ENCODE assay signal across 14 cellular contexts in the genomic region with DNA sequence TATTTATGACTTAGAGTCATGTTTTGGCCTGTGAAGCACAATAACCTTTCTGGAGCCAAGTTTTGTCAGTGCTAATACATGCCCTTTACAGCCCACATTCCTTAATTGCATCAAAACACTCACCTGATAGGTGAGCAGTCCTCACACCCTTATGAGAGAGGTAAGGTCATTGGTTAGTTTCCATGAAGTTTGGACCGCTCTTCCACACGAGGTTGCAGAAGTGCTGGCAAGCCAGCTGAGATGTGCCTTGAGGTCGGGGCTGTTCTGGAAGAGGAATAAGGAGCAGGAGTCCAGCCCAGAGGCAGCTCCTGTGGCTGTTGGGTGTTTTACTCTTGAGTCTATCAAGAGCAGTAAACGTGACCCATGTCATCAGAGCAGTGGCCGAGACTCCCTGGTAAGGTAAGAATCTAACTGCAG.
DNase-seq lines count a peak whose midpoint lies in the region; ATAC-seq and TF ChIP-seq lines count a peak whose summit lies in the region.
"Had no signal": no experiment of that assay in that cellular context is flagged by ENCODE, and none has a peak within 500 bp of the region (broad histone marks: within the 10 kb centered on the region; RNA-seq: fewer than 3 reads in every experiment).

No MANE protein-coding gene starts in this region.

- H3K4me2 ChIP-seq in PC-3 (ENCODE audit: low read length), result peak overlapping the region; percentile 66
- no peak overlapping the region for H3K4me2 ChIP-seq in mesenchymal stem cell (ENCODE audit: low read length, poor library complexity, severe bottlenecking)
- H3K4me2 ChIP-seq: BLaER1 had no signal

- H4K91ac ChIP-seq in mesenchymal stem cell (ENCODE audit: low read length), result no peak overlapping the region

- H3K79me1 ChIP-seq in mesenchymal stem cell (replicated peaks; ENCODE audit: low read length, poor library complexity, severe bottlenecking), result no peaks in the 10 kb centered on the region

- TF ChIP-seq CTCF in PC-3 (conservative IDR thresholded peaks at IDR 0.05; ENCODE audit: low read depth, low read length) (no peak), mucosa of descending colon (IDR thresholded peaks at IDR 0.05) (no peak), suprapubic skin (IDR thresholded peaks at IDR 0.05) (no peak)

- no TSS peak for BruUV-seq in PC-3 (replicated peaks; lab: Mats Ljungman, UMichigan)

- H3K9me2 ChIP-seq in PC-3 (replicated peaks; ENCODE audit: low read length), result no peaks in the 10 kb centered on the region

- no peak overlapping the region for H2BK15ac ChIP-seq in mesenchymal stem cell (ENCODE audit: low read depth, poor library complexity, severe bottlenecking)

- CTCF ChIA-PET in PC-3 (lab: Charles Lee), result no interaction called here

- no peaks in the 10 kb centered on the region for H4K20me1 ChIP-seq in PC-3 (ENCODE audit: low read length)

- no peak overlapping the region for H3K14ac ChIP-seq in mesenchymal stem cell (ENCODE audit: low read length in 2 of 2)

- no peak for TF ChIP-seq EP300 in suprapubic skin (IDR thresholded peaks at IDR 0.05)

- H2BK12ac ChIP-seq in mesenchymal stem cell (ENCODE audit: low read length in 2 of 2), result no peak overlapping the region

- H3K36me3 ChIP-seq in PC-3 (ENCODE audit: low read depth, low read length) (no peaks in the 10 kb centered on the region), duodenal mucosa (ENCODE audit: control insufficient read depth in 1 of 2, insufficient read depth in 2 of 2, low read length in 2 of 2) (peaks cover 14 to 27% of the 10 kb centered on the region in 2 donors), mucosa of descending colon (ENCODE audit: low read depth) (no peaks in the 10 kb centered on the region), suprapubic skin (peaks cover 4% of the 10 kb centered on the region), mesenchymal stem cell (ENCODE audit: control insufficient read depth in 1 of 2, insufficient read depth in 2 of 2, low read depth in 1 of 2, low read length in 2 of 2) (peaks cover 0 to 9% of the 10 kb centered on the region in 2 experiments)

- H3K9me3 ChIP-seq in PC-3 (ENCODE audit: low read length) (no peaks in the 10 kb centered on the region), duodenal mucosa (ENCODE audit: control insufficient read depth in 1 of 2, low read length in 2 of 2) (no peaks in the 10 kb centered on the region), mucosa of descending colon (no peaks in the 10 kb centered on the region), suprapubic skin (no peaks in the 10 kb centered on the region), mesenchymal stem cell (ENCODE audit: control insufficient read depth, low read length) (no peaks in the 10 kb centered on the region)
- H3K9me3 ChIP-seq: BLaER1, gastroesophageal sphincter had no signal

- no peak overlapping the region for H2BK5ac ChIP-seq in mesenchymal stem cell (ENCODE audit: low read depth, low read length, poor library complexity, severe bottlenecking)

- no peak overlapping the region for H3K18ac ChIP-seq in mesenchymal stem cell (ENCODE audit: low read depth in 1 of 2, low read length in 2 of 2)

- WGBS in suprapubic skin, result 50% methylated on average over 5 of the region's 5 CpGs
- 90% methylated on average over 5 of the region's 5 CpGs for WGBS in mesenchymal stem cell

- H3K27me3 ChIP-seq in PC-3 (ENCODE audit: low read length) (no peaks in the 10 kb centered on the region), duodenal mucosa (ENCODE audit: control insufficient read depth in 1 of 2, insufficient read depth in 2 of 2, low read length in 2 of 2) (no peaks in the 10 kb centered on the region), suprapubic skin (no peaks in the 10 kb centered on the region), mesenchymal stem cell (ENCODE audit: control insufficient read depth in 1 of 2, insufficient read depth in 1 of 2, low read length in 2 of 2) (no peaks in the 10 kb centered on the region)
- H3K27me3 ChIP-seq: BLaER1, gastroesophageal sphincter had no signal

- H3K23ac ChIP-seq in mesenchymal stem cell (ENCODE audit: low read length in 2 of 2), result no peak overlapping the region

- no peaks in the 10 kb centered on the region for H3K79me2 ChIP-seq in PC-3 (ENCODE audit: low read length)

- peak; percentile 13 for DNase-seq in PC-3
- peak in 2 of 3 donors; percentile 54 to 59 for DNase-seq in mucosa of descending colon
- DNase-seq in suprapubic skin (ENCODE audit: low spot score in 2 of 2), result no peak
- DNase-seq in hypothalamus (lab: John Stamatoyannopoulos, UW), result no peak
- DNase-seq in mesenchymal stem cell, result no peak
- DNase-seq: activated CD4-positive, alpha-beta memory T cell treated with anti-CD3 and anti-CD28 coated beads, Interleukin-2, amount 10 ng/mL, durations not matched to agents 7 days and 5 days; activated T-cell treated with anti-CD3 and anti-CD28 coated beads, Interleukin-2, amount 50 U/mL, for 72 hours; effector memory CD8-positive, alpha-beta T cell; NCI-H1694 had no signal

- no peak overlapping the region for H3K4ac ChIP-seq in mesenchymal stem cell (ENCODE audit: low read depth in 1 of 2, low read length in 2 of 2)

- POLR2A ChIA-PET in PC-3 (lab: Charles Lee; ENCODE audit: unreplicated experiment), result no interaction called here

- H3K4me3 ChIP-seq in PC-3 (ENCODE audit: low read length), result peak overlapping the region; percentile 28; the same call in 1 of the 2 replicates
- no peak overlapping the region for H3K4me3 ChIP-seq in duodenal mucosa (ENCODE audit: low read depth in 1 of 2, low read length in 2 of 2)
- H3K4me3 ChIP-seq in mucosa of descending colon, result no peak overlapping the region
- peak overlapping the region; percentile 27 for H3K4me3 ChIP-seq in suprapubic skin
- no peak overlapping the region for H3K4me3 ChIP-seq in mesenchymal stem cell (ENCODE audit: insufficient read depth in 1 of 2, low read depth in 1 of 2, low read length in 2 of 2)
- H3K4me3 ChIP-seq: BLaER1, gastroesophageal sphincter had no signal

- H3K4me1 ChIP-seq in PC-3 (ENCODE audit: insufficient read depth, low read length), result peaks cover 38% of the 10 kb centered on the region
- peaks cover 26 to 36% of the 10 kb centered on the region in 2 donors for H3K4me1 ChIP-seq in duodenal mucosa (ENCODE audit: control insufficient read depth in 1 of 2, insufficient read depth in 2 of 2, low read length in 2 of 2)
- H3K4me1 ChIP-seq in mucosa of descending colon (ENCODE audit: low read depth), result peaks cover 19% of the 10 kb centered on the region
- peaks cover 89% of the 10 kb centered on the region for H3K4me1 ChIP-seq in suprapubic skin
- peaks cover 5% of the 10 kb centered on the region for H3K4me1 ChIP-seq in mesenchymal stem cell (ENCODE audit: control insufficient read depth, insufficient read depth, low read depth, low read length)
- H3K4me1 ChIP-seq: BLaER1 had no signal

- H4K8ac ChIP-seq in mesenchymal stem cell (ENCODE audit: low read length), result no peak overlapping the region

- H3K9ac ChIP-seq in PC-3 (ENCODE audit: low read length) (no peak overlapping the region), duodenal mucosa (ENCODE audit: low read depth in 1 of 2, low read length in 2 of 2) (no peak overlapping the region), mesenchymal stem cell (ENCODE audit: low read length) (no peak overlapping the region)
- H3K9ac ChIP-seq: BLaER1 had no signal

- H2AK5ac ChIP-seq in mesenchymal stem cell (ENCODE audit: low read length, severe bottlenecking), result no peak overlapping the region

- no peak overlapping the region for H2BK120ac ChIP-seq in mesenchymal stem cell (ENCODE audit: low read depth, low read length)

- intact Hi-C loops in PC-3 (cut with micrococcal nuclease) (no loop called here), mucosa of descending colon (cut with DNase I, micrococcal nuclease) (no loop called here)

- no peak for TF ChIP-seq POLR2A in suprapubic skin (IDR thresholded peaks at IDR 0.05)

- no peaks in the 10 kb centered on the region for H3F3A ChIP-seq in PC-3 (ENCODE audit: low read length, unreplicated experiment)

- peak overlapping the region; percentile 72 for H2AFZ ChIP-seq in PC-3 (ENCODE audit: low read length)
- H2AFZ ChIP-seq in mesenchymal stem cell (ENCODE audit: low read depth, low read length), result no peak overlapping the region

- H3K27ac ChIP-seq in PC-3 (ENCODE audit: low read length) (peak overlapping the region; percentile 28; the same call in 1 of the 2 replicates), duodenal mucosa (ENCODE audit: low read depth, low read length) (peak overlapping the region; percentile 47), suprapubic skin (peak overlapping the region; percentile 87), mesenchymal stem cell (ENCODE audit: low read length, poor library complexity, severe bottlenecking) (no peak overlapping the region)
- H3K27ac ChIP-seq: BLaER1, gastroesophageal sphincter had no signal

- no peak for ATAC-seq in PC-3
- ATAC-seq in mucosa of descending colon, result peak; percentile 75
- no peak for ATAC-seq in HG03439 (IDR thresholded peaks at IDR 0.05; ENCODE audit: unreplicated experiment)
- ATAC-seq in HG03045 (IDR thresholded peaks at IDR 0.05; ENCODE audit: unreplicated experiment), result no peak
- ATAC-seq: activated T-cell treated with anti-CD3 and anti-CD28 coated beads, Interleukin-2, amount 50 U/mL, for 72 hours; effector memory CD8-positive, alpha-beta T cell; gastroesophageal sphincter had no signal

Comparison
In these comparisons a context has a peak if more than half of its experiments do, and no peak if none do; other contexts are left out.
1. DNase-seq: peak in PC-3 (single experiment) and mucosa of descending colon (2 of 3); none in suprapubic skin (0 of 2), hypothalamus (0 of 51) and mesenchymal stem cell (single experiment).
2. H3K4me3 ChIP-seq: peak in PC-3 (single experiment) and suprapubic skin (single experiment); none in duodenal mucosa (0 of 2), mucosa of descending colon (single experiment) and mesenchymal stem cell (0 of 2).